Comparison of ENCODE assay signal across 8 cellular contexts in the genomic region with DNA sequence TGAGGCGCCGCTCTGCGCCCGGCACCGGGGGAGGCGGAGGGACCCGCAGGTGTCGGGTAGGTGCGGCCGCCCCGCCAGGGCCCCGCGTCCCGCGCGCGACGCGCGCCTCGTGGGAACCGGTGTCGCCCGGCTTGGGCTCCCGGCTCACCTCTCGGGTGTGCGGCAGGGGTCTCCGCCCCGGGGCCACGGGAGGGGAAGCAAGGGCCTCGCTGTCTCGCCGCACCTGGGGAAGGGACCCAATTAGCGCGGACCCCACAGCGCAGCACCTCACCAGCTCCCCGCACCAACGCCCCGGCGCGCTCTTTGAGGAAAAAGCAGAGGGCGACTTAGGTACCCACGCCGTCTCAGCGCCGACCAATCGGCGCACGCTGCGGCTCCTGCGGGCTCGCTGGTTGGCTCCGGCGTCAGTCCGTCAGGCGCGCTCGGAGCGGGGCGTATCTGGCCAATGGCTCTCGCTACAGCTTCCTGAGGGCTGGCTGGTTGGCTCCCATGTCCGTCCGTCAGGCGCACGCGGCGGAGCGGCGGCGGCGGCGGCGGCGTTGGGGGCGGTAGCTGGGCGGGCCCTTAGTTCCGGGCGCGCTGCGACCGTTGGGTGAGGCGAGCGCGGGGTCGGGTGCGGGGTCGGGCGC. TPM values are rescaled to one million over a fixed set of nuclear protein-coding genes. Genes with fewer than 3 reads are reported as not detected.
DNase-seq lines count a peak whose midpoint lies in the region; ATAC-seq and TF ChIP-seq lines count a peak whose summit lies in the region.

A gene with protein sequence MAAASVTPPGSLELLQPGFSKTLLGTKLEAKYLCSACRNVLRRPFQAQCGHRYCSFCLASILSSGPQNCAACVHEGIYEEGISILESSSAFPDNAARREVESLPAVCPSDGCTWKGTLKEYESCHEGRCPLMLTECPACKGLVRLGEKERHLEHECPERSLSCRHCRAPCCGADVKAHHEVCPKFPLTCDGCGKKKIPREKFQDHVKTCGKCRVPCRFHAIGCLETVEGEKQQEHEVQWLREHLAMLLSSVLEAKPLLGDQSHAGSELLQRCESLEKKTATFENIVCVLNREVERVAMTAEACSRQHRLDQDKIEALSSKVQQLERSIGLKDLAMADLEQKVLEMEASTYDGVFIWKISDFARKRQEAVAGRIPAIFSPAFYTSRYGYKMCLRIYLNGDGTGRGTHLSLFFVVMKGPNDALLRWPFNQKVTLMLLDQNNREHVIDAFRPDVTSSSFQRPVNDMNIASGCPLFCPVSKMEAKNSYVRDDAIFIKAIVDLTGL (plus strand): TSS at position 567 of the 629 bp plus-strand sequence. CDS start 12,225 bp downstream, outside the sequence.

- peak within 1 kb of the TSS; percentile 92 for H3K4me2 ChIP-seq in hepatocyte

- H2AFZ ChIP-seq in hepatocyte, result peak within 1 kb of the TSS; percentile 90

- H3K4me1 ChIP-seq in hepatocyte (ENCODE audit: insufficient read depth), result peaks cover 11% of the 10 kb centered on the region

- H3K9me3 ChIP-seq in hepatocyte (ENCODE audit: low read depth), result no peaks in the 10 kb centered on the region

- H3K79me2 ChIP-seq in hepatocyte, result peaks cover 42% of the 10 kb centered on the region

- DNase-seq in NCI-H2029 treated with DMSO at 0.1 percent for 48 hours (lab: John Stamatoyannopoulos, UW) (peak; percentile 86), T-helper 22 cell (ENCODE audit: low read depth) (peak; percentile 96), astrocyte of the cerebellum (ENCODE audit: low read depth) (peak; percentile 97), hepatocyte (ENCODE audit: low spot score) (peak; percentile 99), renal cortical epithelial cell (ENCODE audit: low read depth) (peak; percentile 95), cortex of kidney (lab: John Stamatoyannopoulos, UW) (no peak)

- TF ChIP-seq CTCF in astrocyte of the cerebellum (IDR thresholded peaks at IDR 0.05; ENCODE audit: low read depth, low read length, missing control alignments) (no peak), hepatocyte (IDR thresholded peaks at IDR 0.05; ENCODE audit: poor library complexity) (no peak)

- peak; percentile 49 for ATAC-seq in GM18508 (IDR thresholded peaks at IDR 0.05; ENCODE audit: insufficient read depth, unreplicated experiment)
- peak; percentile 80 for ATAC-seq in HG02981 (IDR thresholded peaks at IDR 0.05; ENCODE audit: unreplicated experiment)

- peak within 1 kb of the TSS; percentile 85 for H3K27ac ChIP-seq in hepatocyte

- no peaks in the 10 kb centered on the region for H3K27me3 ChIP-seq in hepatocyte

- H3K4me3 ChIP-seq in astrocyte of the cerebellum (ENCODE audit: low read depth, low read length) (peak within 1 kb of the TSS; percentile 82), hepatocyte (peak within 1 kb of the TSS; percentile 99)

- H3K9me2 ChIP-seq in hepatocyte (replicated peaks; ENCODE audit: insufficient read depth), result no peaks in the 10 kb centered on the region

- H4K20me1 ChIP-seq in hepatocyte (ENCODE audit: insufficient read depth, poor library complexity, severe bottlenecking), result no peaks in the 10 kb centered on the region

- in situ Hi-C loops in astrocyte of the cerebellum (cut with HindIII; ENCODE audit: low sequenced_read_pairs), result loop anchor here (10.0 kb wide), 1 partner anchor 71 kb away; no protein-coding TSS in a partner anchor

- WGBS in hepatocyte (ENCODE audit: low lambda C conversion rate, missing lambda C conversion rate), result under 1% methylated on average over 50 of the region's 88 CpGs

- H3K36me3 ChIP-seq in hepatocyte (replicated peaks; ENCODE audit: insufficient read depth, low read depth), result no peaks in the 10 kb centered on the region

RNA-seq across cellular contexts. Expression of the gene that starts here (rescaled TPM):
- 7.6 TPM in 2 replicates for total RNA-seq in hepatocyte
- 12.4 and 12.6 TPM in 2 replicates for polyA plus RNA-seq in hepatocyte
- 16.3 and 21.9 TPM in 2 replicates for total RNA-seq in renal cortical epithelial cell
